ENCODE assay signal across 12 cellular contexts in genomic region chrX:77743720-77744119, GRCh38. TPM values are rescaled to one million over a fixed set of nuclear protein-coding genes. Genes with fewer than 3 reads are reported as not detected.
DNase-seq lines count a peak whose midpoint lies in the region; ATAC-seq and TF ChIP-seq lines count a peak whose summit lies in the region.
"Had no signal": no experiment of that assay in that cellular context is flagged by ENCODE, and none has a peak within 500 bp of the region (broad histone marks: within the 10 kb centered on the region; RNA-seq: fewer than 3 reads in every experiment).

No MANE protein-coding gene starts in this region.

- H3K9me3 Mint-ChIP-seq in activated naive CD4-positive, alpha-beta T cell treated with anti-CD3 and anti-CD28 coated beads, Interleukin-2, amount 50 U/mL, for 24 hours, result no peaks in the 10 kb centered on the region
- no peaks in the 10 kb centered on the region for H3K9me3 Mint-ChIP-seq in activated naive CD4-positive, alpha-beta T cell treated with anti-CD3 and anti-CD28 coated beads, Interleukin-2, amount 50 U/mL, for 72 hours
- H3K9me3 Mint-ChIP-seq in stimulated activated memory B cell treated with anti-CD40 and anti-IgM and Interleukin-4, amounts not matched to agents 10 μg/mL and 1 μg/mL and 100 μg/mL, for 72 hours, result no peaks in the 10 kb centered on the region

- H3K36me3 ChIP-seq in MG63 (no peaks in the 10 kb centered on the region), gastroesophageal sphincter (no peaks in the 10 kb centered on the region)
- H3K36me3 ChIP-seq: pancreas had no signal

- peaks cover 0 to 38% (median 0%) of the 10 kb centered on the region in 3 donors for H3K4me1 ChIP-seq in gastroesophageal sphincter
- H3K4me1 ChIP-seq: pancreas had no signal

- H3K4me3 ChIP-seq in MG63 (no peak overlapping the region), gastroesophageal sphincter (no peak overlapping the region)
- H3K4me3 ChIP-seq: dorsolateral prefrontal cortex, lung, pancreas had no signal

- no peak for DNase-seq in activated naive CD4-positive, alpha-beta T cell treated with anti-CD3 and anti-CD28 coated beads, Interleukin-2, amount 50 U/mL, for 72 hours (ENCODE audit: low spot score in 2 of 2)
- DNase-seq in MG63 (peak; percentile 3), T1000 (lab: John Stamatoyannopoulos, UW) (no peak), superior temporal gyrus (ENCODE audit: extremely low spot score) (no peak), DMS153 treated with DMSO at 0.1 percent for 48 hours (lab: John Stamatoyannopoulos, UW; ENCODE audit: unreplicated experiment) (no peak)
- DNase-seq: pancreas, SK-N-SH had no signal

- H3K4me1 Mint-ChIP-seq in activated naive CD4-positive, alpha-beta T cell treated with anti-CD3 and anti-CD28 coated beads, Interleukin-2, amount 50 U/mL, for 24 hours, result peaks cover 69% of the 10 kb centered on the region
- peaks cover 49% of the 10 kb centered on the region for H3K4me1 Mint-ChIP-seq in stimulated activated memory B cell treated with anti-CD40 and anti-IgM and Interleukin-4, amounts not matched to agents 10 μg/mL and 1 μg/mL and 100 μg/mL, for 72 hours

- TF ChIP-seq EP300 in gastroesophageal sphincter (IDR thresholded peaks at IDR 0.05), result no peak

- peak overlapping the region; percentile 70 for H3K27ac Mint-ChIP-seq in activated naive CD4-positive, alpha-beta T cell treated with anti-CD3 and anti-CD28 coated beads, Interleukin-2, amount 50 U/mL, for 24 hours
- peak overlapping the region in 1 of 2 donors; percentile 24 for H3K27ac Mint-ChIP-seq in activated naive CD4-positive, alpha-beta T cell treated with anti-CD3 and anti-CD28 coated beads, Interleukin-2, amount 50 U/mL, for 72 hours
- H3K27ac Mint-ChIP-seq in stimulated activated memory B cell treated with anti-CD40 and anti-IgM and Interleukin-4, amounts not matched to agents 10 μg/mL and 1 μg/mL and 100 μg/mL, for 72 hours, result peak overlapping the region; percentile 63

- no peak for ATAC-seq in activated naive CD4-positive, alpha-beta T cell treated with anti-CD3 and anti-CD28 coated beads, Interleukin-2, amount 50 U/mL, for 72 hours
- no peak for ATAC-seq in gastroesophageal sphincter
- no peak for ATAC-seq in stimulated activated memory B cell treated with anti-CD40 and anti-IgM and Interleukin-4, amounts not matched to agents 10 μg/mL and 1 μg/mL and 100 μg/mL, for 72 hours

- TF ChIP-seq CTCF in gastroesophageal sphincter (IDR thresholded peaks at IDR 0.05), result no peak

- WGBS in gastroesophageal sphincter (ENCODE audit: low coverage in 1 of 2), 2 donors, result 100% methylated on average over 1 of the region's 2 CpGs; no CpG with 5 or more reads in 1 of the 2 donors

- H3K36me3 Mint-ChIP-seq in activated naive CD4-positive, alpha-beta T cell treated with anti-CD3 and anti-CD28 coated beads, Interleukin-2, amount 50 U/mL, for 24 hours, result peaks cover 6% of the 10 kb centered on the region
- no peaks in the 10 kb centered on the region for H3K36me3 Mint-ChIP-seq in activated naive CD4-positive, alpha-beta T cell treated with anti-CD3 and anti-CD28 coated beads, Interleukin-2, amount 50 U/mL, for 72 hours
- H3K36me3 Mint-ChIP-seq in stimulated activated memory B cell treated with anti-CD40 and anti-IgM and Interleukin-4, amounts not matched to agents 10 μg/mL and 1 μg/mL and 100 μg/mL, for 72 hours, result peaks cover 6% of the 10 kb centered on the region

- no peaks in the 10 kb centered on the region for H3K27me3 Mint-ChIP-seq in activated naive CD4-positive, alpha-beta T cell treated with anti-CD3 and anti-CD28 coated beads, Interleukin-2, amount 50 U/mL, for 24 hours
- H3K27me3 Mint-ChIP-seq in stimulated activated memory B cell treated with anti-CD40 and anti-IgM and Interleukin-4, amounts not matched to agents 10 μg/mL and 1 μg/mL and 100 μg/mL, for 72 hours, result no peaks in the 10 kb centered on the region

- no peak for TF ChIP-seq POLR2A in gastroesophageal sphincter (IDR thresholded peaks at IDR 0.05)

- H3K27me3 ChIP-seq in MG63 (no peaks in the 10 kb centered on the region), gastroesophageal sphincter (no peaks in the 10 kb centered on the region)
- H3K27me3 ChIP-seq: pancreas had no signal

- H3K27ac ChIP-seq in gastroesophageal sphincter, result peak overlapping the region in 3 of 4 donors; percentile 14 to 48 (median 29)
- H3K27ac ChIP-seq: pancreas had no signal

- H3K4me3 Mint-ChIP-seq in activated naive CD4-positive, alpha-beta T cell treated with anti-CD3 and anti-CD28 coated beads, Interleukin-2, amount 50 U/mL, for 24 hours, result peak overlapping the region; percentile 30
- no peak overlapping the region for H3K4me3 Mint-ChIP-seq in stimulated activated memory B cell treated with anti-CD40 and anti-IgM and Interleukin-4, amounts not matched to agents 10 μg/mL and 1 μg/mL and 100 μg/mL, for 72 hours

- H3K9me3 ChIP-seq in MG63, result no peaks in the 10 kb centered on the region
- no peaks in the 10 kb centered on the region for H3K9me3 ChIP-seq in gastroesophageal sphincter
- H3K9me3 ChIP-seq: pancreas, SK-N-SH had no signal

RNA-seq across cellular contexts. Expression of gene ATRX, which starts 42.3 kb away (rescaled TPM):
- 10 to 100 TPM; 57.6 to 85.6 TPM for total RNA-seq in activated naive CD4-positive, alpha-beta T cell treated with anti-CD3 and anti-CD28 coated beads, Interleukin-2, amount 50 U/mL, for 72 hours
- total RNA-seq in MG63 (2014; rRNA removed; shearing (Covaris generic); ENCODE audit: low replicate concordance), result 17.1 and 44.3 TPM in 2 replicates
- 100 to 1,000 TPM in 3 of 4 donors, 10 to 100 TPM in 1; 93.4 to 140 (median 117) TPM for total RNA-seq in gastroesophageal sphincter
